17 cellular contexts compared by ENCODE assay signal in genomic region chr2:238967031-238967977, GRCh38.
"Had no signal": no experiment of that assay in that cellular context is flagged by ENCODE, and none has a peak within 500 bp of the region (broad histone marks: within the 10 kb centered on the region; RNA-seq: fewer than 3 reads in every experiment).

No MANE protein-coding gene starts in this region.

- H3K27me3 ChIP-seq: right lobe of liver, upper lobe of left lung had no signal

- H3K4me1 Mint-ChIP-seq: activated naive CD8-positive, alpha-beta T cell treated with anti-CD3 and anti-CD28 coated beads for 36 hours; brain; stimulated activated naive CD8-positive, alpha-beta T cell treated with anti-CD3 and anti-CD28 coated beads, Interleukin-15, amount 100 ng/mL, for 72 hours had no signal

- H3K9me3 Mint-ChIP-seq: activated naive CD8-positive, alpha-beta T cell treated with anti-CD3 and anti-CD28 coated beads for 36 hours; stimulated activated naive CD8-positive, alpha-beta T cell treated with anti-CD3 and anti-CD28 coated beads, Interleukin-15, amount 100 ng/mL, for 72 hours had no signal

- H3K4me3 ChIP-seq: coronary artery, prostate gland, right lobe of liver, upper lobe of left lung had no signal

- H3K4me3 Mint-ChIP-seq: activated naive CD8-positive, alpha-beta T cell treated with anti-CD3 and anti-CD28 coated beads for 36 hours; brain; naive B cell; stimulated activated naive CD8-positive, alpha-beta T cell treated with anti-CD3 and anti-CD28 coated beads, Interleukin-15, amount 100 ng/mL, for 72 hours; T-helper 17 cell had no signal

- ATAC-seq: right lobe of liver; stimulated activated naive CD8-positive, alpha-beta T cell treated with anti-CD3 and anti-CD28 coated beads, Interleukin-15, amount 100 ng/mL, for 72 hours; T-helper 17 cell had no signal

- H3K27ac ChIP-seq: coronary artery, prostate gland, right lobe of liver, upper lobe of left lung had no signal

- DNase-seq: activated CD4-positive, alpha-beta T cell treated with anti-CD3 and anti-CD28 coated beads for 48 hours; activated CD8-positive, alpha-beta memory T cell treated with anti-CD3 and anti-CD28 coated beads, Interleukin-2, amount 50 U/mL, for 48 hours; activated naive CD8-positive, alpha-beta T cell treated with anti-CD3 and anti-CD28 coated beads for 36 hours; amygdala; central memory CD4-positive, alpha-beta T cell; effector CD4-positive, alpha-beta T cell; foreskin melanocyte; mammary epithelial cell; naive B cell; occipital lobe; right lobe of liver; stimulated activated naive CD8-positive, alpha-beta T cell treated with anti-CD3 and anti-CD28 coated beads, Interleukin-15, amount 100 ng/mL, for 72 hours; T-helper 17 cell had no signal

- H3K36me3 Mint-ChIP-seq: activated naive CD8-positive, alpha-beta T cell treated with anti-CD3 and anti-CD28 coated beads for 36 hours; brain; naive B cell had no signal

- H3K4me1 ChIP-seq: prostate gland, right lobe of liver, upper lobe of left lung had no signal

- H3K36me3 ChIP-seq: prostate gland, right lobe of liver, upper lobe of left lung had no signal

- H3K9me3 ChIP-seq: prostate gland, right lobe of liver, upper lobe of left lung had no signal

- H3K27ac Mint-ChIP-seq: activated naive CD8-positive, alpha-beta T cell treated with anti-CD3 and anti-CD28 coated beads for 36 hours; brain; T-helper 17 cell had no signal
